ENCODE assay signal across 15 cellular contexts in genomic region chr4:37188100-37188499, GRCh38. TPM values are rescaled to one million over a fixed set of nuclear protein-coding genes. Genes with fewer than 3 reads are reported as not detected.
A peak's percentile ranks its signal among the peaks of the same experiment; 100 is the strongest.
DNase-seq lines count a peak whose midpoint lies in the region; ATAC-seq, FAIRE-seq and TF ChIP-seq lines count a peak whose summit lies in the region.
"Had no signal": no experiment of that assay in that cellular context is flagged by ENCODE, and none has a peak within 500 bp of the region (broad histone marks: within the 10 kb centered on the region; RNA-seq: fewer than 3 reads in every experiment).

No MANE protein-coding gene starts in this region.

- H3K36me3 Mint-ChIP-seq in activated CD4-positive, alpha-beta T cell treated with anti-CD3 and anti-CD28 coated beads, Interleukin-2, amount 10 ng/mL, durations not matched to agents 24 days and 14 days (ENCODE audit: low read depth), result no peaks in the 10 kb centered on the region
- no peaks in the 10 kb centered on the region for H3K36me3 Mint-ChIP-seq in mesothelial cell of epicardium

- in situ Hi-C loops in GM13977 (cut with MboI; ENCODE audit: low pct_unique_long_range_greater_than_20kb, low sequenced_read_pairs, unreplicated experiment), result no loop called here

- no peaks in the 10 kb centered on the region for H3K4me1 Mint-ChIP-seq in activated CD4-positive, alpha-beta T cell treated with anti-CD3 and anti-CD28 coated beads, Interleukin-2, amount 10 ng/mL, durations not matched to agents 24 days and 14 days
- no peaks in the 10 kb centered on the region for H3K4me1 Mint-ChIP-seq in mesothelial cell of epicardium

- intact Hi-C loops in activated CD4-positive, alpha-beta T cell treated with anti-CD3 and anti-CD28 coated beads, Interleukin-2, amount 10 ng/mL, durations not matched to agents 24 days and 14 days (cut with micrococcal nuclease), result no loop called here

- H3K36me3 ChIP-seq in SJCRH30, result no peaks in the 10 kb centered on the region
- H3K36me3 ChIP-seq: brain microvascular endothelial cell, gastroesophageal sphincter had no signal

- peak; percentile 42 for TF ChIP-seq CTCF in GM13977 (IDR thresholded peaks at IDR 0.05; ENCODE audit: extremely low read depth, insufficient read depth, missing control alignments)
- peak; percentile 18 for TF ChIP-seq CTCF in mesothelial cell of epicardium (IDR thresholded peaks at IDR 0.05; ENCODE audit: unreplicated experiment)

- no peaks in the 10 kb centered on the region for H3K9me3 ChIP-seq in SJCRH30 (replicated peaks)
- H3K9me3 ChIP-seq: gastroesophageal sphincter had no signal

- H3K4me3 Mint-ChIP-seq in activated CD4-positive, alpha-beta T cell treated with anti-CD3 and anti-CD28 coated beads, Interleukin-2, amount 10 ng/mL, durations not matched to agents 24 days and 14 days, result no peak overlapping the region
- H3K4me3 Mint-ChIP-seq in mesothelial cell of epicardium, result no peak overlapping the region
- H3K4me3 Mint-ChIP-seq: effector memory CD8-positive, alpha-beta T cell had no signal

- H3K27me3 ChIP-seq in SJCRH30, result no peaks in the 10 kb centered on the region
- H3K27me3 ChIP-seq: brain microvascular endothelial cell, gastroesophageal sphincter had no signal

- H3K27ac Mint-ChIP-seq in activated CD4-positive, alpha-beta T cell treated with anti-CD3 and anti-CD28 coated beads, Interleukin-2, amount 10 ng/mL, durations not matched to agents 24 days and 14 days, result no peak overlapping the region
- H3K27ac Mint-ChIP-seq in mesothelial cell of epicardium, result no peak overlapping the region
- H3K27ac Mint-ChIP-seq: effector memory CD8-positive, alpha-beta T cell had no signal

- no peak for ATAC-seq in HG02759 (IDR thresholded peaks at IDR 0.05; ENCODE audit: unreplicated experiment)
- ATAC-seq: effector memory CD8-positive, alpha-beta T cell; gastroesophageal sphincter had no signal

- H3K4me1 ChIP-seq in SJCRH30, result no peaks in the 10 kb centered on the region
- H3K4me1 ChIP-seq: gastroesophageal sphincter had no signal

- no peak overlapping the region for H3K4me3 ChIP-seq in SJCRH30
- H3K4me3 ChIP-seq: gastroesophageal sphincter had no signal

- H3K27ac ChIP-seq in SJCRH30, result no peak overlapping the region
- H3K27ac ChIP-seq: brain microvascular endothelial cell, gastroesophageal sphincter had no signal

- no peak for FAIRE-seq in urothelium cell line (lab: Jason Lieb, UNC)

- H3K9me3 Mint-ChIP-seq in activated CD4-positive, alpha-beta T cell treated with anti-CD3 and anti-CD28 coated beads, Interleukin-2, amount 10 ng/mL, durations not matched to agents 24 days and 14 days, result no peaks in the 10 kb centered on the region
- H3K9me3 Mint-ChIP-seq in mesothelial cell of epicardium, result no peaks in the 10 kb centered on the region

- DNase-seq in activated CD4-positive, alpha-beta T cell treated with anti-CD3 and anti-CD28 coated beads, Interleukin-2, amount 10 ng/mL, durations not matched to agents 24 days and 14 days, result peak; percentile 55
- no peak for DNase-seq in activated CD4-positive, alpha-beta T cell treated with anti-CD3 and anti-CD28 coated beads, Interleukin-2, amount 50 U/mL, for 1 hour
- DNase-seq in GM13977 (ENCODE audit: low spot score), result no peak
- DNase-seq in SJCRH30, result peak; percentile 12 to 59
- no peak for DNase-seq in mesothelial cell of epicardium (ENCODE audit: low spot score in 2 of 2, unreplicated experiment in 2 of 2)
- no peak for DNase-seq in urothelium cell line (ENCODE audit: low spot score)
- DNase-seq in UCSD-AML1 (lab: John Stamatoyannopoulos, UW; ENCODE audit: unreplicated experiment), result no peak
- DNase-seq: activated gamma-delta T cell; brain microvascular endothelial cell; effector memory CD8-positive, alpha-beta T cell; NCI-H1436; NCI-H774 had no signal

- no peaks in the 10 kb centered on the region for H3K27me3 Mint-ChIP-seq in activated CD4-positive, alpha-beta T cell treated with anti-CD3 and anti-CD28 coated beads, Interleukin-2, amount 10 ng/mL, durations not matched to agents 24 days and 14 days
- H3K27me3 Mint-ChIP-seq in mesothelial cell of epicardium (ENCODE audit: low read depth), result peaks cover 14% of the 10 kb centered on the region
- H3K27me3 Mint-ChIP-seq: effector memory CD8-positive, alpha-beta T cell had no signal

RNA-seq across cellular contexts. Expression of gene NWD2, which starts 56.4 kb away (rescaled TPM):
- total RNA-seq in activated CD4-positive, alpha-beta T cell treated with anti-CD3 and anti-CD28 coated beads, Interleukin-2, amount 10 ng/mL, durations not matched to agents 24 days and 14 days, result not detected in 2 replicates
- total RNA-seq in SJCRH30 (2014; rRNA removed; shearing (Covaris generic)), result 0.02 TPM in 1 of 2 replicates, not detected in the other
- total RNA-seq in mesothelial cell of epicardium, result 0.02 TPM in 2 of 3 replicates, not detected in the other
- total RNA-seq: myocyte had no signal

Comparison
In these comparisons a context has a peak if more than half of its experiments do, and no peak if none do; other contexts are left out.
1. DNase-seq: peak in activated CD4-positive, alpha-beta T cell treated with anti-CD3 and anti-CD28 coated beads, Interleukin-2, amount 10 ng/mL, durations not matched to agents 24 days and 14 days (single experiment) and SJCRH30 (2 of 2); none in activated CD4-positive, alpha-beta T cell treated with anti-CD3 and anti-CD28 coated beads, Interleukin-2, amount 50 U/mL, for 1 hour (single experiment), GM13977 (single experiment), mesothelial cell of epicardium (0 of 2), urothelium cell line (single experiment) and UCSD-AML1 (single experiment).